31 cellular contexts compared by ENCODE assay signal in genomic region chr7:8278183-8278582, GRCh38. TPM values are rescaled to one million over a fixed set of nuclear protein-coding genes. Genes with fewer than 3 reads are reported as not detected.
"Had no signal": no experiment of that assay in that cellular context is flagged by ENCODE, and none has a peak within 500 bp of the region (broad histone marks: within the 10 kb centered on the region; RNA-seq: fewer than 3 reads in every experiment).

No MANE protein-coding gene starts in this region.

- DNase-seq: activated CD4-positive, alpha-beta memory T cell treated with anti-CD3 and anti-CD28 coated beads, Interleukin-2, amount 10 ng/mL, durations not matched to agents 7 days and 5 days; activated CD4-positive, alpha-beta T cell treated with anti-CD3 and anti-CD28 coated beads for 1 hour; activated CD4-positive, alpha-beta T cell treated with anti-CD3 and anti-CD28 coated beads for 48 hours; activated CD4-positive, CD25-positive, alpha-beta regulatory T cell; activated CD8-positive, alpha-beta memory T cell treated with anti-CD3 and anti-CD28 coated beads for 24 hours; activated CD8-positive, alpha-beta memory T cell treated with anti-CD3 and anti-CD28 coated beads, Interleukin-2, amount 10 ng/mL, durations not matched to agents 7 days and 5 days; activated CD8-positive, alpha-beta memory T cell treated with anti-CD3 and anti-CD28 coated beads, Interleukin-2, amount 50 U/mL, for 48 hours; activated effector memory CD4-positive, alpha-beta T cell treated with anti-CD3 and anti-CD28 coated beads, Interleukin-2, amount 50 U/mL, for 16 hours; activated naive CD4-positive, alpha-beta T cell; activated naive CD4-positive, alpha-beta T cell treated with anti-CD3 and anti-CD28 coated beads, Interleukin-2, amount 50 U/mL, for 16 hours; activated naive CD8-positive, alpha-beta T cell treated with anti-CD3 and anti-CD28 coated beads for 36 hours; activated T-cell treated with anti-CD3 and anti-CD28 coated beads, Interleukin-2, amount 50 U/mL, for 48 hours; amniotic stem cell; aorta; brain microvascular endothelial cell; central memory CD4-positive, alpha-beta T cell; Karpas-422; MG63; NCI-H1048; NCI-H1694; NCI-H1930; NCI-H2081 treated with DMSO at 0.1 percent for 48 hours; NCI-H2171; NCI-H2227 treated with DMSO at 0.1 percent for 48 hours; NCI-H524 treated with DMSO at 0.1 percent for 48 hours; NCI-H774; SJCRH30; T1000; WERI-Rb-1 had no signal

- FAIRE-seq: colon had no signal

- H3K36me3 ChIP-seq: brain microvascular endothelial cell, MG63, SJCRH30, WERI-Rb-1 had no signal

- H3K9me3 ChIP-seq: MG63, SJCRH30 had no signal

- H3K36me3 Mint-ChIP-seq: activated CD8-positive, alpha-beta memory T cell treated with anti-CD3 and anti-CD28 coated beads, Interleukin-2, amount 10 ng/mL, durations not matched to agents 7 days and 5 days; activated naive CD8-positive, alpha-beta T cell treated with anti-CD3 and anti-CD28 coated beads for 36 hours had no signal

- H3K27me3 ChIP-seq: brain microvascular endothelial cell, MG63, SJCRH30 had no signal

- H3K9me3 Mint-ChIP-seq: activated CD4-positive, alpha-beta memory T cell treated with anti-CD3 and anti-CD28 coated beads, Interleukin-2, amount 10 ng/mL, durations not matched to agents 7 days and 5 days; activated naive CD8-positive, alpha-beta T cell treated with anti-CD3 and anti-CD28 coated beads for 36 hours had no signal

- H3K27ac Mint-ChIP-seq: activated CD4-positive, alpha-beta memory T cell treated with anti-CD3 and anti-CD28 coated beads, Interleukin-2, amount 10 ng/mL, durations not matched to agents 7 days and 5 days; activated CD8-positive, alpha-beta memory T cell treated with anti-CD3 and anti-CD28 coated beads, Interleukin-2, amount 10 ng/mL, durations not matched to agents 7 days and 5 days; activated naive CD8-positive, alpha-beta T cell treated with anti-CD3 and anti-CD28 coated beads for 36 hours had no signal

- H3K4me1 ChIP-seq: SJCRH30 had no signal

- H3K4me1 Mint-ChIP-seq: activated CD4-positive, alpha-beta memory T cell treated with anti-CD3 and anti-CD28 coated beads, Interleukin-2, amount 10 ng/mL, durations not matched to agents 7 days and 5 days; activated CD8-positive, alpha-beta memory T cell treated with anti-CD3 and anti-CD28 coated beads, Interleukin-2, amount 10 ng/mL, durations not matched to agents 7 days and 5 days had no signal

- H3K4me3 ChIP-seq: MG63, SJCRH30, SK-N-MC had no signal

- H3K4me3 Mint-ChIP-seq: activated CD4-positive, alpha-beta memory T cell treated with anti-CD3 and anti-CD28 coated beads, Interleukin-2, amount 10 ng/mL, durations not matched to agents 7 days and 5 days; activated CD8-positive, alpha-beta memory T cell treated with anti-CD3 and anti-CD28 coated beads, Interleukin-2, amount 10 ng/mL, durations not matched to agents 7 days and 5 days; activated naive CD8-positive, alpha-beta T cell treated with anti-CD3 and anti-CD28 coated beads for 36 hours had no signal

RNA-seq across cellular contexts. Expression of gene ICA1, which starts 16.2 kb away (rescaled TPM):
- total RNA-seq: SJCRH30 had no signal
